13 cellular contexts compared by ENCODE assay signal in genomic region chrX:55754861-55755294, GRCh38.
A peak's percentile ranks its signal among the peaks of the same experiment; 100 is the strongest.
DNase-seq lines count a peak whose midpoint lies in the region; ATAC-seq and TF ChIP-seq lines count a peak whose summit lies in the region.
"Had no signal": no experiment of that assay in that cellular context is flagged by ENCODE, and none has a peak within 500 bp of the region (broad histone marks: within the 10 kb centered on the region; RNA-seq: fewer than 3 reads in every experiment).

No MANE protein-coding gene starts in this region.

- TF ChIP-seq CTCF in GM13976 (IDR thresholded peaks at IDR 0.05; ENCODE audit: borderline replicate concordance, control extremely low read depth, extremely low read depth, insufficient read depth, missing control alignments) (no peak), foreskin fibroblast (IDR thresholded peaks at IDR 0.05; ENCODE audit: low read depth, low read length) (no peak), brain microvascular endothelial cell (IDR thresholded peaks at IDR 0.05; ENCODE audit: low read depth, low read length, missing control alignments) (no peak)

- in situ Hi-C loops in GM13976 (cut with MboI; ENCODE audit: low sequenced_read_pairs, unreplicated experiment) (no loop called here), brain microvascular endothelial cell (cut with HindIII; ENCODE audit: low pct_ligation_motif_present, low sequenced_read_pairs) (no loop called here)

- ATAC-seq in GM19025 (IDR thresholded peaks at IDR 0.05; ENCODE audit: low read depth, unreplicated experiment) = peak; percentile 88
- peak; percentile 95 for ATAC-seq in HG02588 (IDR thresholded peaks at IDR 0.05; ENCODE audit: unreplicated experiment)
- peak; percentile 97 for ATAC-seq in HG03439 (IDR thresholded peaks at IDR 0.05; ENCODE audit: unreplicated experiment)

- H3K36me3 ChIP-seq in brain microvascular endothelial cell (replicated peaks) = no peaks in the 10 kb centered on the region

- H3K27me3 ChIP-seq in brain microvascular endothelial cell (replicated peaks) = no peaks in the 10 kb centered on the region

- DNase-seq in GM13976 (ENCODE audit: low spot score) = peak; percentile 41
- DNase-seq in foreskin fibroblast = no peak
- DNase-seq in activated gamma-delta T cell (lab: John Stamatoyannopoulos, UW) = no peak
- DNase-seq in brain microvascular endothelial cell = no peak
- DNase-seq in NCI-H774 (lab: John Stamatoyannopoulos, UW) = no peak
- DNase-seq: CD4-positive, CD25-positive, alpha-beta regulatory T cell; hippocampal formation; KBM-7; T-helper 2 cell had no signal

- H3K27ac ChIP-seq in brain microvascular endothelial cell = no peak overlapping the region
- H3K27ac ChIP-seq: skin epidermis had no signal

- H3K4me3 ChIP-seq in foreskin fibroblast (ENCODE audit: low read depth in 1 of 2, low read length in 2 of 2) (no peak overlapping the region), brain microvascular endothelial cell (ENCODE audit: low read depth, low read length) (no peak overlapping the region)
- H3K4me3 ChIP-seq: skin epidermis had no signal
